ENCODE assay signal across 9 cellular contexts in the genomic region with DNA sequence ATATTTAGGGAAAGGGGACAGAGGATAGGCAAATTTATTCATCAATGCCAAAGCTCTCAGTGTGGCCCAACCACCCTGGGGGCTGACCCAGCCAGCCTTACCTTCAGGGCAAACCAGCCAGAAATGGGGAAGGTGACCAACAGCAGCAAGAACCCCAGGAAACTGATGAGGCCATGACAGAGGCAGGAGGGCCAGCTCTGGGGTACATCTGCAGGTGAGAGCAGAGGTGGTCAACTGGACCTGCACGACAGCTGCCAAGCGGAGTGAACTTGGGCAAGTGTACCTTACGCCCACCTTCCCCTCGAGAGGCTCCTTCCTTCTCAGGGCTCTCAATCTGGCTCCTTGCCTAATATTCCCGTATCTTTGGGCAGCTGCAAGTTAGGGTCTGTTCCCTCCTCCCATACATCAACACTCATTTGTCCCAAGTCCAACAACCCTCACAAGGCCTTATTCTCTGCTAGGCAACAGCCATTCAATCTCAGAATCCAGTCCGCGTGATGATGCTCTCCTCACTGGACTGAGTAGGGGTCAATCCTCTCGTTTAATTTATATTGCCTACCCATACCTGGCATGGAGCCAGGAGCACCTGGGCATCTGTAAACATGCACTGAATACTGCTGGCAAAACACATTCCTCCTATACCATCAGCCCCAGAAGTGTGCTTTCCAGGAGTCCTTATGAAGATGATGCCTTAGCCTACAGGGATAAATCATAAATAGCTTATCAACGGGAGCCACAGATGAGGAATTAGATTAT. TPM values are rescaled to one million over a fixed set of nuclear protein-coding genes. Genes with fewer than 3 reads are reported as not detected.
DNase-seq lines count a peak whose midpoint lies in the region; ATAC-seq and TF ChIP-seq lines count a peak whose summit lies in the region.
"Had no signal": no experiment of that assay in that cellular context is flagged by ENCODE, and none has a peak within 500 bp of the region (broad histone marks: within the 10 kb centered on the region; RNA-seq: fewer than 3 reads in every experiment).

No MANE protein-coding gene starts in this region.

- DNase-seq in activated T-cell treated with anti-CD3 and anti-CD28 coated beads, Interleukin-2, amount 50 U/mL, for 4 hours, result no peak
- DNase-seq in activated T-cell treated with anti-CD3 and anti-CD28 coated beads for 4 hours, result no peak
- DNase-seq in activated naive CD8-positive, alpha-beta T cell treated with anti-CD3 and anti-CD28 coated beads, Interleukin-2, amount 10 ng/mL, durations not matched to agents 7 days and 5 days, result no peak
- DNase-seq in mesothelial cell of epicardium (ENCODE audit: low spot score in 2 of 2, unreplicated experiment in 2 of 2), result no peak
- DNase-seq in tibial nerve (ENCODE audit: low spot score in 2 of 2), result no peak
- DNase-seq in nucleus accumbens (lab: John Stamatoyannopoulos, UW), result no peak
- DNase-seq in activated effector memory CD4-positive, alpha-beta T cell treated with anti-CD3 and anti-CD28 coated beads, Interleukin-2, amount 50 U/mL, for 16 hours, result no peak
- DNase-seq: SHP77 had no signal

- POLR2A ChIA-PET in activated naive CD8-positive, alpha-beta T cell treated with anti-CD3 and anti-CD28 coated beads, Interleukin-2, amount 10 ng/mL, durations not matched to agents 7 days and 5 days (lab: Charles Lee), result interaction anchor here (1.4 kb wide), 1 partner anchor 8 kb away, joined by 3 read pairs; no protein-coding TSS in a partner anchor

- H3K36me3 ChIP-seq in tibial nerve, result peaks cover 0 to 28% (median 0%) of the 10 kb centered on the region in 3 donors

- WGBS in tibial nerve, 2 donors, result 53 to 57% methylated on average over 9 of the region's 9 CpGs

- H3K4me3 ChIP-seq in tibial nerve, result peak overlapping the region in 1 of 4 donors; percentile 98

- TF ChIP-seq POLR2A in tibial nerve (IDR thresholded peaks at IDR 0.05), result no peak

- H3K4me1 ChIP-seq in tibial nerve, result peaks cover 3 to 86% (median 51%) of the 10 kb centered on the region in 4 donors

- peak overlapping the region in 3 of 4 donors; percentile 84 to 92 (median 85) for H3K27ac ChIP-seq in tibial nerve

- no peak for ATAC-seq in activated T-cell treated with anti-CD3 and anti-CD28 coated beads, Interleukin-2, amount 50 U/mL, for 4 hours
- no peak for ATAC-seq in activated naive CD8-positive, alpha-beta T cell treated with anti-CD3 and anti-CD28 coated beads, Interleukin-2, amount 10 ng/mL, durations not matched to agents 7 days and 5 days (ENCODE audit: low read depth)
- no peak for ATAC-seq in GM18909 (IDR thresholded peaks at IDR 0.05; ENCODE audit: poor library complexity, unreplicated experiment)

- no peaks in the 10 kb centered on the region for H3K27me3 Mint-ChIP-seq in activated T-cell treated with anti-CD3 and anti-CD28 coated beads, Interleukin-2, amount 50 U/mL, for 4 hours (ENCODE audit: low read depth)
- no peaks in the 10 kb centered on the region for H3K27me3 Mint-ChIP-seq in activated naive CD8-positive, alpha-beta T cell treated with anti-CD3 and anti-CD28 coated beads, Interleukin-2, amount 10 ng/mL, durations not matched to agents 7 days and 5 days
- H3K27me3 Mint-ChIP-seq in mesothelial cell of epicardium (ENCODE audit: low read depth), result no peaks in the 10 kb centered on the region

- no peaks in the 10 kb centered on the region for H3K9me3 Mint-ChIP-seq in activated T-cell treated with anti-CD3 and anti-CD28 coated beads, Interleukin-2, amount 50 U/mL, for 4 hours
- H3K9me3 Mint-ChIP-seq in activated naive CD8-positive, alpha-beta T cell treated with anti-CD3 and anti-CD28 coated beads, Interleukin-2, amount 10 ng/mL, durations not matched to agents 7 days and 5 days, result no peaks in the 10 kb centered on the region
- no peaks in the 10 kb centered on the region for H3K9me3 Mint-ChIP-seq in mesothelial cell of epicardium

- H3K4me1 Mint-ChIP-seq in activated T-cell treated with anti-CD3 and anti-CD28 coated beads, Interleukin-2, amount 50 U/mL, for 4 hours (ENCODE audit: low read depth), result peaks cover 28% of the 10 kb centered on the region
- H3K4me1 Mint-ChIP-seq in activated naive CD8-positive, alpha-beta T cell treated with anti-CD3 and anti-CD28 coated beads, Interleukin-2, amount 10 ng/mL, durations not matched to agents 7 days and 5 days, result peaks cover 37% of the 10 kb centered on the region
- peaks cover 20% of the 10 kb centered on the region for H3K4me1 Mint-ChIP-seq in mesothelial cell of epicardium

- H3K4me3 Mint-ChIP-seq in activated T-cell treated with anti-CD3 and anti-CD28 coated beads, Interleukin-2, amount 50 U/mL, for 4 hours, result peak overlapping the region; percentile 27
- H3K4me3 Mint-ChIP-seq in activated naive CD8-positive, alpha-beta T cell treated with anti-CD3 and anti-CD28 coated beads, Interleukin-2, amount 10 ng/mL, durations not matched to agents 7 days and 5 days, result peak overlapping the region; percentile 0
- peak overlapping the region; percentile 89 for H3K4me3 Mint-ChIP-seq in mesothelial cell of epicardium

- TF ChIP-seq CTCF in mesothelial cell of epicardium (IDR thresholded peaks at IDR 0.05; ENCODE audit: unreplicated experiment) (no peak), tibial nerve (IDR thresholded peaks at IDR 0.05) (no peak)

- no peaks in the 10 kb centered on the region for H3K9me3 ChIP-seq in tibial nerve

- H3K36me3 Mint-ChIP-seq in activated T-cell treated with anti-CD3 and anti-CD28 coated beads, Interleukin-2, amount 50 U/mL, for 4 hours (ENCODE audit: insufficient read depth), result peaks cover 8% of the 10 kb centered on the region
- H3K36me3 Mint-ChIP-seq in activated naive CD8-positive, alpha-beta T cell treated with anti-CD3 and anti-CD28 coated beads, Interleukin-2, amount 10 ng/mL, durations not matched to agents 7 days and 5 days, result peaks cover 10% of the 10 kb centered on the region
- H3K36me3 Mint-ChIP-seq in mesothelial cell of epicardium, result no peaks in the 10 kb centered on the region

- H3K27me3 ChIP-seq in tibial nerve, result no peaks in the 10 kb centered on the region

- peak overlapping the region; percentile 23 for H3K27ac Mint-ChIP-seq in activated naive CD8-positive, alpha-beta T cell treated with anti-CD3 and anti-CD28 coated beads, Interleukin-2, amount 10 ng/mL, durations not matched to agents 7 days and 5 days
- H3K27ac Mint-ChIP-seq in mesothelial cell of epicardium, result no peak overlapping the region

- TF ChIP-seq EP300 in tibial nerve (IDR thresholded peaks at IDR 0.05), result no peak

RNA-seq across cellular contexts. Expression of gene STOML1, which starts 1.7 kb away (rescaled TPM):
- 10 to 100 TPM; 14.6 to 17.9 (median 16.4) TPM for total RNA-seq in activated T-cell treated with anti-CD3 and anti-CD28 coated beads, Interleukin-2, amount 50 U/mL, for 4 hours
- total RNA-seq in activated naive CD8-positive, alpha-beta T cell treated with anti-CD3 and anti-CD28 coated beads, Interleukin-2, amount 10 ng/mL, durations not matched to agents 7 days and 5 days, result 1 to 10 TPM; 9.4 to 9.5 TPM
- total RNA-seq in mesothelial cell of epicardium (11.1 to 13.7 TPM (median 11.9 TPM) in 3 replicates), tibial nerve (10 to 100 TPM; 16.6 to 29.1 (median 21.5) TPM)

RNA-seq across cellular contexts. Expression of gene PML, which starts 4.1 kb away (rescaled TPM):
- total RNA-seq in activated T-cell treated with anti-CD3 and anti-CD28 coated beads, Interleukin-2, amount 50 U/mL, for 4 hours, result 10 to 100 TPM; 34.9 to 39.1 (median 34.9) TPM
- total RNA-seq in activated naive CD8-positive, alpha-beta T cell treated with anti-CD3 and anti-CD28 coated beads, Interleukin-2, amount 10 ng/mL, durations not matched to agents 7 days and 5 days, result 100 to 1,000 TPM; 118 to 120 TPM
- total RNA-seq in mesothelial cell of epicardium, result 41.2 to 45.3 TPM (median 43.6 TPM) in 3 replicates
- total RNA-seq in tibial nerve, result 100 to 1,000 TPM in 2 of 4 donors, 10 to 100 TPM in 2; 69.3 to 159 (median 89.4) TPM

Comparison
In these comparisons a context has a peak if more than half of its experiments do, and no peak if none do; other contexts are left out.
1. H3K4me3 Mint-ChIP-seq: peak in every context shown above with its lines; median percentile 89 in mesothelial cell of epicardium; 27 in activated T-cell treated with anti-CD3 and anti-CD28 coated beads, Interleukin-2, amount 50 U/mL, for 4 hours; 0 in activated naive CD8-positive, alpha-beta T cell treated with anti-CD3 and anti-CD28 coated beads, Interleukin-2, amount 10 ng/mL, durations not matched to agents 7 days and 5 days.